In the genomic region with DNA sequence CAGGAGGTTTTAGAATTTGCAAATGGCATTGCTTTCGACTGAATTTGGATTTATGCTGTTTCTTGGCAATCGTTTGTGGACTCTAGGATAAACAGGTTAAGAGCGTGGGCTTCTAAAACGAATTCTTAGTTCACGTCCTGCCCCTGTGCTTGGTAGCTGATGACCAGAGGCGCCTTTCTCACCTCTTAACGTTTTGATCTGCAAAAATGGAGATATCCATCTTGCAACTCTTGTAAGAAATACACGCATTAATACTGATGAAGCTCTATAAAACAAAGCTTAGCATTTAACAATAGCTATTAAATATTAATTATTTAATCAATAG, we compare ENCODE assay signal across 8 cellular contexts. TPM values are rescaled to one million over a fixed set of nuclear protein-coding genes. Genes with fewer than 3 reads are reported as not detected.
DNase-seq lines count a peak whose midpoint lies in the region; ATAC-seq and TF ChIP-seq lines count a peak whose summit lies in the region.

No MANE protein-coding gene starts in this region.

- TF ChIP-seq CTCF in Peyer's patch (IDR thresholded peaks at IDR 0.05) (no peak), prostate gland (IDR thresholded peaks at IDR 0.05) (no peak)

- H3K4me3 ChIP-seq in Peyer's patch (peak overlapping the region; percentile 91 to 98 (median 96)), esophagus (ENCODE audit: low read depth in 1 of 2, low read length in 2 of 2) (peak overlapping the region; percentile 88 to 95), prostate gland (peak overlapping the region; percentile 95 to 98)

- no peak for ATAC-seq in HG02571 (IDR thresholded peaks at IDR 0.05; ENCODE audit: unreplicated experiment)

- in situ Hi-C loops in G401 (cut with HindIII; ENCODE audit: low sequenced_read_pairs) = no loop called here

- intact Hi-C loops in prostate gland (cut with DNase I) = loop anchor here (5.0 to 10.0 kb wide), 5 partner anchors 34 to 854 kb away; a partner anchor contains a TSS
- intact Hi-C loops in head of caudate nucleus (cut with DNase I) = loop anchor here (5.0 kb wide), 1 partner anchor 89 kb away; no protein-coding TSS in a partner anchor

- H3K4me1 ChIP-seq in Peyer's patch (peaks cover 0 to 5% (median 4%) of the 10 kb centered on the region in 4 donors), esophagus (ENCODE audit: control insufficient read depth in 2 of 2, insufficient read depth in 2 of 2, low read length in 1 of 2) (no peaks in the 10 kb centered on the region), prostate gland (replicated peaks) (no peaks in the 10 kb centered on the region)

- no peak for TF ChIP-seq POLR2A in Peyer's patch (IDR thresholded peaks at IDR 0.05)
- TF ChIP-seq POLR2A in prostate gland (IDR thresholded peaks at IDR 0.05) = no peak

- H3K36me3 ChIP-seq in Peyer's patch (no peaks in the 10 kb centered on the region), esophagus (ENCODE audit: control insufficient read depth in 2 of 2, insufficient read depth in 2 of 2, low read length in 1 of 2) (no peaks in the 10 kb centered on the region), prostate gland (no peaks in the 10 kb centered on the region)

- no peaks in the 10 kb centered on the region for H3K27me3 ChIP-seq in Peyer's patch
- no peaks in the 10 kb centered on the region for H3K27me3 ChIP-seq in esophagus (ENCODE audit: control insufficient read depth in 1 of 2, insufficient read depth in 2 of 2, low read length in 2 of 2)
- no peaks in the 10 kb centered on the region for H3K27me3 ChIP-seq in prostate gland (replicated peaks; ENCODE audit: insufficient read depth)

- DNase-seq in G401 (ENCODE audit: low spot score) (peak; percentile 53), Peyer's patch (no peak), prostate gland (ENCODE audit: low spot score) (no peak), hypothalamus (lab: John Stamatoyannopoulos, UW) (no peak), EL (no peak), head of caudate nucleus (no peak)

- H3K27ac ChIP-seq in Peyer's patch (peak overlapping the region in 3 of 4 donors; percentile 88 to 96 (median 90)), esophagus (ENCODE audit: low read depth in 2 of 2, low read length in 1 of 2) (no peak overlapping the region), prostate gland (peak overlapping the region; percentile 89)

- H3K9me3 ChIP-seq in Peyer's patch (no peaks in the 10 kb centered on the region), esophagus (ENCODE audit: control insufficient read depth in 2 of 2, insufficient read depth in 1 of 2, low read depth in 1 of 2, low read length in 1 of 2) (no peaks in the 10 kb centered on the region), prostate gland (no peaks in the 10 kb centered on the region)

- 29 to 30% methylated on average over 8 of the region's 8 CpGs for WGBS in esophagus, 2 donors
- WGBS in prostate gland = 20% methylated on average over 8 of the region's 8 CpGs

RNA-seq across cellular contexts. Expression of a gene that starts 0.6 kb away (rescaled TPM):
- total RNA-seq in G401 (2014; rRNA removed; shearing (Covaris generic)) = 3.0 and 8.5 TPM in 2 replicates
- 10 to 100 TPM in 2 of 4 donors, 1 to 10 TPM in 2; 2.7 to 25.6 (median 13.0) TPM for total RNA-seq in Peyer's patch
- polyA plus RNA-seq in esophagus = 1 to 10 TPM in 1 of 2 donors, under 1 TPM in 1; 0.92 to 1.3 TPM
- total RNA-seq in prostate gland = 10 to 100 TPM; 12.8 to 16.4 TPM

Comparison
In these comparisons a context has a peak if more than half of its experiments do, and no peak if none do; other contexts are left out.
1. H3K27ac ChIP-seq: peak in Peyer's patch (3 of 4) and prostate gland (2 of 2); none in esophagus (0 of 2).
2. Peak in every context shown above with its lines, with median percentiles within 50 percentile points of each other: H3K4me3 ChIP-seq.